Comparison of ENCODE assay signal across 1 cellular context in the genomic region with DNA sequence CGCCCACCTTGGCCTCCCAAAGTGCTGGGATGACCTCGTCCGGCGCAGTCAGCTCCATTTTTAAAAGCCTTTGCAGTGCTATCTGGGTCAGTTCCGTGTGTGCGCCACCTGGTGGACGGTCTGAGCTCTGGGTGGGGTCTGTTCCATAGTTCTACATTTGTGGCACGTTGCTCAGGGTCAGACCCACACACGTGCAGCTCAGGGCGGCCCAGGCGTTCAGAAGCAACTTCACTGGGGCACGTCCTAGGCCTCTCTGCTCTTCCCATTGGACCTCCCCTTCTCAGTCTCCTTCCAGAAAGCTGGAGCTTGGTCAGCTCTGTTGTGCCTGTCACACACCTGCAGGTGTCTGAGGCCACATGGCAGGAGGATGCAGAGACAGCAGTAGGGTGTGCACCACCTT.
TF ChIP-seq lines count a peak whose summit lies in the region.

No MANE protein-coding gene starts in this region.

TF ChIP-seq in H1, 55 proteins besides CTCF, POLR2A, EP300 and RAD21:
- TF ChIP-seq RBBP5 (IDR thresholded peaks at IDR 0.05; ENCODE audit: borderline replicate concordance, low read depth, low read length), result no peak
- TF ChIP-seq BRCA1 (IDR thresholded peaks at IDR 0.05; ENCODE audit: low read depth, low read length), result no peak
- TF ChIP-seq, protein P1, sequence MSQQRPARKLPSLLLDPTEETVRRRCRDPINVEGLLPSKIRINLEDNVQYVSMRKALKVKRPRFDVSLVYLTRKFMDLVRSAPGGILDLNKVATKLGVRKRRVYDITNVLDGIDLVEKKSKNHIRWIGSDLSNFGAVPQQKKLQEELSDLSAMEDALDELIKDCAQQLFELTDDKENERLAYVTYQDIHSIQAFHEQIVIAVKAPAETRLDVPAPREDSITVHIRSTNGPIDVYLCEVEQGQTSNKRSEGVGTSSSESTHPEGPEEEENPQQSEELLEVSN (IDR thresholded peaks at IDR 0.05), result peak; percentile 44; the same call in 1 of the 2 replicates
- peak; percentile 33; the same call in 1 of the 2 replicates for TF ChIP-seq YY1 (IDR thresholded peaks at IDR 0.05; ENCODE audit: low read depth, low read length)
- TF ChIP-seq, protein P2, sequence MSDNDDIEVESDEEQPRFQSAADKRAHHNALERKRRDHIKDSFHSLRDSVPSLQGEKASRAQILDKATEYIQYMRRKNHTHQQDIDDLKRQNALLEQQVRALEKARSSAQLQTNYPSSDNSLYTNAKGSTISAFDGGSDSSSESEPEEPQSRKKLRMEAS (IDR thresholded peaks at IDR 0.05), result peak; percentile 64
- no peak for TF ChIP-seq KDM4A (IDR thresholded peaks at IDR 0.05; ENCODE audit: low read depth, low read length, severe bottlenecking)
